Comparison of ENCODE assay signal across 8 cellular contexts in genomic region chr13:41668130-41668757, GRCh38.
DNase-seq lines count a peak whose midpoint lies in the region; ATAC-seq and TF ChIP-seq lines count a peak whose summit lies in the region.

No MANE protein-coding gene starts in this region.

- H3K4me3 ChIP-seq in choroid plexus epithelial cell (ENCODE audit: low read depth, low read length) (no peak overlapping the region), suprapubic skin (no peak overlapping the region)

- no peaks in the 10 kb centered on the region for H3K9me3 ChIP-seq in suprapubic skin

- 11% methylated on average over 1 of the region's 1 CpG for WGBS in suprapubic skin

- no peaks in the 10 kb centered on the region for H3K4me1 ChIP-seq in suprapubic skin

- TF ChIP-seq EP300 in suprapubic skin (IDR thresholded peaks at IDR 0.05), result no peak

- TF ChIP-seq CTCF in GM12872 (IDR thresholded peaks at IDR 0.05; ENCODE audit: insufficient read depth, low read depth, low read length) (peak; percentile 80), choroid plexus epithelial cell (conservative IDR thresholded peaks at IDR 0.05; ENCODE audit: low read depth, low read length) (peak; percentile 86), suprapubic skin (IDR thresholded peaks at IDR 0.05) (peak; percentile 54 to 79)

- DNase-seq in AG08395 (ENCODE audit: low spot score) (peak; percentile 78), NCI-H1105 treated with DMSO at 0.1 percent for 48 hours (lab: John Stamatoyannopoulos, UW) (peak; percentile 84), SK-N-DZ (ENCODE audit: low spot score) (peak; percentile 85), choroid plexus epithelial cell (ENCODE audit: low read depth) (peak; percentile 98), left colon (peak in 1 of 2 donors; percentile 16), suprapubic skin (ENCODE audit: low spot score in 2 of 2) (no peak)

- TF ChIP-seq POLR2A in suprapubic skin (IDR thresholded peaks at IDR 0.05), result no peak

- peak; percentile 76 for ATAC-seq in HG02678 (IDR thresholded peaks at IDR 0.05; ENCODE audit: unreplicated experiment)
- ATAC-seq in left colon, result peak; percentile 98

- intact Hi-C loops in left colon (cut with DNase I, micrococcal nuclease), result loop anchor here in 1 of 2 donors (5.0 kb wide), 1 partner anchor 444 kb away; no protein-coding TSS in a partner anchor

- peaks cover 5% of the 10 kb centered on the region for H3K36me3 ChIP-seq in suprapubic skin

- H3K27me3 ChIP-seq in suprapubic skin, result no peaks in the 10 kb centered on the region

- H3K27ac ChIP-seq in suprapubic skin, result no peak overlapping the region

Comparison
In these comparisons a context has a peak if more than half of its experiments do, and no peak if none do; other contexts are left out.
1. DNase-seq: peak in AG08395 (single experiment), NCI-H1105 treated with DMSO at 0.1 percent for 48 hours (single experiment), SK-N-DZ (single experiment) and choroid plexus epithelial cell (single experiment); none in suprapubic skin (0 of 2).
2. Peak in every context shown above with its lines, with median percentiles within 50 percentile points of each other: CTCF ChIP-seq.